In genomic region chr10:9061871-9062270, GRCh38 we compare ENCODE assay signal across 32 cellular contexts.
DNase-seq lines count a peak whose midpoint lies in the region; ATAC-seq and TF ChIP-seq lines count a peak whose summit lies in the region.
"Had no signal": no experiment of that assay in that cellular context is flagged by ENCODE, and none has a peak within 500 bp of the region (broad histone marks: within the 10 kb centered on the region; RNA-seq: fewer than 3 reads in every experiment).

No MANE protein-coding gene starts in this region.

- no peak for TF ChIP-seq CTCF in 22Rv1 (IDR thresholded peaks at IDR 0.05)
- TF ChIP-seq CTCF in BE2C (IDR thresholded peaks at IDR 0.05; ENCODE audit: low read depth, low read length), result no peak
- TF ChIP-seq CTCF in CD14-positive monocyte (IDR thresholded peaks at IDR 0.05), result no peak

- H3K4me3 Mint-ChIP-seq in activated naive CD8-positive, alpha-beta T cell, result peak overlapping the region; percentile 3
- no peak overlapping the region for H3K4me3 Mint-ChIP-seq in activated naive CD8-positive, alpha-beta T cell treated with anti-CD3 and anti-CD28 coated beads for 36 hours
- H3K4me3 Mint-ChIP-seq in T-cell, result no peak overlapping the region
- H3K4me3 Mint-ChIP-seq in CD14-positive monocyte, result no peak overlapping the region
- H3K4me3 Mint-ChIP-seq: B cell; CD4-positive, alpha-beta T cell; CD4-positive, CD25-positive, alpha-beta regulatory T cell; CD8-positive, alpha-beta memory T cell; CD8-positive, alpha-beta T cell had no signal

- H3K27me3 ChIP-seq in BE2C, result no peaks in the 10 kb centered on the region
- no peaks in the 10 kb centered on the region for H3K27me3 ChIP-seq in right cardiac atrium (ENCODE audit: control insufficient read depth, insufficient read depth)
- H3K27me3 ChIP-seq: BLaER1; BLaER1 treated with 17β-estradiol and CSF1 and Interleukin-3, amounts not matched to agents 10 nM and 100 nM had no signal

- intact Hi-C loops in right cardiac atrium (cut with DNase I) (no loop called here), CD14-positive monocyte (cut with micrococcal nuclease) (no loop called here)

- H3K9me3 Mint-ChIP-seq in activated naive CD8-positive, alpha-beta T cell (ENCODE audit: low read depth), result no peaks in the 10 kb centered on the region
- H3K9me3 Mint-ChIP-seq in activated naive CD8-positive, alpha-beta T cell treated with anti-CD3 and anti-CD28 coated beads for 36 hours, result no peaks in the 10 kb centered on the region
- no peaks in the 10 kb centered on the region for H3K9me3 Mint-ChIP-seq in T-cell
- peaks cover 0 to 10% (median 4%) of the 10 kb centered on the region in 7 donors for H3K9me3 Mint-ChIP-seq in CD14-positive monocyte
- H3K9me3 Mint-ChIP-seq: CD4-positive, alpha-beta T cell; CD8-positive, alpha-beta T cell had no signal

- CTCF ChIA-PET in T-cell (lab: Charles Lee), result no interaction called here

- H3K9me3 ChIP-seq in BE2C, result no peaks in the 10 kb centered on the region
- no peaks in the 10 kb centered on the region for H3K9me3 ChIP-seq in right cardiac atrium (ENCODE audit: control insufficient read depth, low read length)
- H3K9me3 ChIP-seq: A549, Caco-2 had no signal

- H3K4me3 ChIP-seq in BE2C (ENCODE audit: low read depth, low read length) (0 out of 2 replicates have a peak overlapping the region, but pooled peaks have one; percentile 1), right cardiac atrium (ENCODE audit: low read length) (no peak overlapping the region)
- H3K4me3 ChIP-seq: A549; BLaER1; BLaER1 treated with 17β-estradiol and CSF1 and Interleukin-3, amounts not matched to agents 10 nM and 100 nM had no signal

- H3K4me1 Mint-ChIP-seq in activated naive CD8-positive, alpha-beta T cell (ENCODE audit: low read depth), result peaks cover 25% of the 10 kb centered on the region
- H3K4me1 Mint-ChIP-seq in activated naive CD8-positive, alpha-beta T cell treated with anti-CD3 and anti-CD28 coated beads for 36 hours, result peaks cover 14% of the 10 kb centered on the region
- peaks cover 17 to 25% (median 19%) of the 10 kb centered on the region in 3 donors for H3K4me1 Mint-ChIP-seq in T-cell
- H3K4me1 Mint-ChIP-seq in CD14-positive monocyte, result no peaks in the 10 kb centered on the region
- H3K4me1 Mint-ChIP-seq: B cell had no signal

- no peaks in the 10 kb centered on the region for H3K27me3 Mint-ChIP-seq in activated naive CD8-positive, alpha-beta T cell
- H3K27me3 Mint-ChIP-seq in activated naive CD8-positive, alpha-beta T cell treated with anti-CD3 and anti-CD28 coated beads for 36 hours, result no peaks in the 10 kb centered on the region
- H3K27me3 Mint-ChIP-seq in T-cell (peaks cover 0 to 3% of the 10 kb centered on the region in 2 donors), CD14-positive monocyte (ENCODE audit: low read depth in 3 of 3) (peaks cover 0 to 2% (median 0%) of the 10 kb centered on the region in 3 donors)
- H3K27me3 Mint-ChIP-seq: B cell; CD4-positive, alpha-beta T cell; CD4-positive, CD25-positive, alpha-beta regulatory T cell had no signal

- WGBS in right cardiac atrium, result 32% methylated on average over 3 of the region's 3 CpGs

- peak overlapping the region; percentile 8 for H3K27ac Mint-ChIP-seq in activated naive CD8-positive, alpha-beta T cell
- H3K27ac Mint-ChIP-seq in activated naive CD8-positive, alpha-beta T cell treated with anti-CD3 and anti-CD28 coated beads for 36 hours, result no peak overlapping the region
- H3K27ac Mint-ChIP-seq in T-cell (peak overlapping the region; percentile 16 to 58), CD14-positive monocyte (no peak overlapping the region)
- H3K27ac Mint-ChIP-seq: B cell; CD8-positive, alpha-beta T cell had no signal

- POLR2A ChIA-PET in T-cell (lab: Charles Lee), result no interaction called here

- peaks cover 9% of the 10 kb centered on the region; the same call in 1 of the 2 replicates for H3K4me1 ChIP-seq in BE2C
- H3K4me1 ChIP-seq in right cardiac atrium (ENCODE audit: control insufficient read depth, insufficient read depth, low read length), result no peaks in the 10 kb centered on the region
- H3K4me1 ChIP-seq: A549; BLaER1; BLaER1 treated with 17β-estradiol and CSF1 and Interleukin-3, amounts not matched to agents 10 nM and 100 nM; Caco-2 had no signal

- H3K27ac ChIP-seq in 22Rv1 (peak overlapping the region; percentile 50), right cardiac atrium (ENCODE audit: low read length) (no peak overlapping the region)
- H3K27ac ChIP-seq: A549; BLaER1; BLaER1 treated with 17β-estradiol and CSF1 and Interleukin-3, amounts not matched to agents 10 nM and 100 nM; C4-2B had no signal

- no peaks in the 10 kb centered on the region for H3K36me3 Mint-ChIP-seq in activated naive CD8-positive, alpha-beta T cell
- peaks cover 2% of the 10 kb centered on the region for H3K36me3 Mint-ChIP-seq in activated naive CD8-positive, alpha-beta T cell treated with anti-CD3 and anti-CD28 coated beads for 36 hours
- no peaks in the 10 kb centered on the region for H3K36me3 Mint-ChIP-seq in T-cell
- H3K36me3 Mint-ChIP-seq in CD14-positive monocyte, result no peaks in the 10 kb centered on the region
- H3K36me3 Mint-ChIP-seq: CD4-positive, alpha-beta memory T cell; CD4-positive, CD25-positive, alpha-beta regulatory T cell; CD8-positive, alpha-beta memory T cell; CD8-positive, alpha-beta T cell had no signal

- DNase-seq in activated naive CD8-positive, alpha-beta T cell treated with anti-CD3 and anti-CD28 coated beads for 36 hours, result no peak
- DNase-seq in BE2C (no peak), T-cell (no peak), right cardiac atrium (no peak), CD14-positive monocyte (ENCODE audit: low spot score) (no peak)
- DNase-seq: 8988T; ACHN; AML-193; C1 segment of cervical spinal cord; Caco-2; Calu3; CD4-positive, alpha-beta memory T cell; CD4-positive, alpha-beta T cell; CD4-positive, CD25-positive, alpha-beta regulatory T cell; CD8-positive, alpha-beta memory T cell; CD8-positive, alpha-beta T cell; COR-L47; DMS 273 treated with DMSO at 0.1 percent for 48 hours; DMS153; DMS53; DMS79; DMS79 treated with DMSO at 0.1 percent for 48 hours; DND-41; EL had no signal

- H3K36me3 ChIP-seq in BE2C, result no peaks in the 10 kb centered on the region
- H3K36me3 ChIP-seq: BLaER1; BLaER1 treated with 17β-estradiol and CSF1 and Interleukin-3, amounts not matched to agents 10 nM and 100 nM had no signal

- no peak for ATAC-seq in T-cell (replicated peaks in 1 of 4)
- no peak for ATAC-seq in GM18907 (IDR thresholded peaks at IDR 0.05; ENCODE audit: unreplicated experiment)
- no peak for ATAC-seq in right cardiac atrium
- ATAC-seq: A549; CD8-positive, alpha-beta T cell had no signal

Comparison
In these comparisons a context has a peak if more than half of its experiments do, and no peak if none do; other contexts are left out.
1. H3K27ac Mint-ChIP-seq: peak in activated naive CD8-positive, alpha-beta T cell (single experiment) and T-cell (2 of 2); none in activated naive CD8-positive, alpha-beta T cell treated with anti-CD3 and anti-CD28 coated beads for 36 hours (single experiment) and CD14-positive monocyte (0 of 7).